Comparison of ENCODE assay signal across 8 cellular contexts in genomic region chr3:76107935-76108570, GRCh38.
A peak's percentile ranks its signal among the peaks of the same experiment; 100 is the strongest.
DNase-seq lines count a peak whose midpoint lies in the region; ATAC-seq and TF ChIP-seq lines count a peak whose summit lies in the region.

No MANE protein-coding gene starts in this region.

- no peak overlapping the region for H3K9ac ChIP-seq in smooth muscle cell (ENCODE audit: low read depth)

- no peaks in the 10 kb centered on the region for H4K20me1 ChIP-seq in smooth muscle cell (ENCODE audit: low read depth)

- peak; percentile 55 for TF ChIP-seq CTCF in HFF-Myc (IDR thresholded peaks at IDR 0.05; ENCODE audit: low read depth, low read length, missing control alignments)
- peak; percentile 63 for TF ChIP-seq CTCF in fibroblast of pulmonary artery (IDR thresholded peaks at IDR 0.05; ENCODE audit: low read length, missing control alignments)
- peak; percentile 71 for TF ChIP-seq CTCF in smooth muscle cell (IDR thresholded peaks at IDR 0.05; ENCODE audit: borderline replicate concordance, insufficient read depth, poor library complexity, severe bottlenecking)

- H3K4me3 ChIP-seq in HFF-Myc (replicated peaks; ENCODE audit: low read depth, low read length) (no peak overlapping the region), fibroblast of pulmonary artery (replicated peaks; ENCODE audit: low read depth, low read length) (no peak overlapping the region), smooth muscle cell (no peak overlapping the region)

- no peak for ATAC-seq in GM19035 (IDR thresholded peaks at IDR 0.05; ENCODE audit: unreplicated experiment)

- no peak overlapping the region for H3K27ac ChIP-seq in smooth muscle cell (ENCODE audit: low read depth)

- no peaks in the 10 kb centered on the region for H3F3A ChIP-seq in smooth muscle cell (ENCODE audit: low read depth)

- DNase-seq in DMS53 treated with DMSO at 0.1 percent for 48 hours (lab: John Stamatoyannopoulos, UW; ENCODE audit: unreplicated experiment) (peak; percentile 1), HFF-Myc (ENCODE audit: extremely low read depth, low read depth) (no peak), RPMI8226 (peak; percentile 38), fibroblast of pulmonary artery (ENCODE audit: low read depth) (peak; percentile 41), smooth muscle cell (lab: John Stamatoyannopoulos, UW; ENCODE audit: unreplicated experiment) (no peak), NCI-H524 treated with DMSO at 0.1 percent for 48 hours (lab: John Stamatoyannopoulos, UW) (no peak)
- DNase-seq in stimulated activated CD8-positive, alpha-beta memory T cell treated with anti-CD3 and anti-CD28 coated beads, Interleukin-4, amount 100 ng/mL, for 48 hours: no peak

- no peak overlapping the region for H3K4me2 ChIP-seq in smooth muscle cell

- H3K4me1 ChIP-seq in smooth muscle cell (ENCODE audit: low read depth): no peaks in the 10 kb centered on the region

- no peaks in the 10 kb centered on the region for H3K36me3 ChIP-seq in smooth muscle cell (ENCODE audit: low read depth)

- no peak overlapping the region for H2AFZ ChIP-seq in smooth muscle cell (ENCODE audit: low read depth)

- H3K9me3 ChIP-seq in smooth muscle cell (replicated peaks; ENCODE audit: low read depth): no peaks in the 10 kb centered on the region

- no peaks in the 10 kb centered on the region for H3K79me2 ChIP-seq in smooth muscle cell (ENCODE audit: low read depth)

- no peaks in the 10 kb centered on the region for H3K27me3 ChIP-seq in smooth muscle cell (ENCODE audit: low read depth)

- WGBS in smooth muscle cell (ENCODE audit: low lambda C conversion rate): 18% methylated on average over 5 of the region's 5 CpGs

Comparison
In these comparisons a context has a peak if more than half of its experiments do, and no peak if none do; other contexts are left out.
1. DNase-seq: peak in DMS53 treated with DMSO at 0.1 percent for 48 hours (single experiment), RPMI8226 (single experiment) and fibroblast of pulmonary artery (single experiment); none in HFF-Myc (single experiment), smooth muscle cell (single experiment), NCI-H524 treated with DMSO at 0.1 percent for 48 hours (single experiment) and stimulated activated CD8-positive, alpha-beta memory T cell treated with anti-CD3 and anti-CD28 coated beads, Interleukin-4, amount 100 ng/mL, for 48 hours (single experiment).
2. Peak in every context shown above with its lines, with median percentiles within 50 percentile points of each other: CTCF ChIP-seq.